ENCODE assay signal across 8 cellular contexts in genomic region chr20:31738729-31739549, GRCh38. TPM values are rescaled to one million over a fixed set of nuclear protein-coding genes. Genes with fewer than 3 reads are reported as not detected.
DNase-seq lines count a peak whose midpoint lies in the region; ATAC-seq and TF ChIP-seq lines count a peak whose summit lies in the region.

A gene with protein sequence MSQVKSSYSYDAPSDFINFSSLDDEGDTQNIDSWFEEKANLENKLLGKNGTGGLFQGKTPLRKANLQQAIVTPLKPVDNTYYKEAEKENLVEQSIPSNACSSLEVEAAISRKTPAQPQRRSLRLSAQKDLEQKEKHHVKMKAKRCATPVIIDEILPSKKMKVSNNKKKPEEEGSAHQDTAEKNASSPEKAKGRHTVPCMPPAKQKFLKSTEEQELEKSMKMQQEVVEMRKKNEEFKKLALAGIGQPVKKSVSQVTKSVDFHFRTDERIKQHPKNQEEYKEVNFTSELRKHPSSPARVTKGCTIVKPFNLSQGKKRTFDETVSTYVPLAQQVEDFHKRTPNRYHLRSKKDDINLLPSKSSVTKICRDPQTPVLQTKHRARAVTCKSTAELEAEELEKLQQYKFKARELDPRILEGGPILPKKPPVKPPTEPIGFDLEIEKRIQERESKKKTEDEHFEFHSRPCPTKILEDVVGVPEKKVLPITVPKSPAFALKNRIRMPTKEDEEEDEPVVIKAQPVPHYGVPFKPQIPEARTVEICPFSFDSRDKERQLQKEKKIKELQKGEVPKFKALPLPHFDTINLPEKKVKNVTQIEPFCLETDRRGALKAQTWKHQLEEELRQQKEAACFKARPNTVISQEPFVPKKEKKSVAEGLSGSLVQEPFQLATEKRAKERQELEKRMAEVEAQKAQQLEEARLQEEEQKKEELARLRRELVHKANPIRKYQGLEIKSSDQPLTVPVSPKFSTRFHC (plus strand): TSS chr20:31739290. CDS start chr20:31757477, 18,187 bp downstream.

- H3K27ac Mint-ChIP-seq in CD4-positive, alpha-beta memory T cell = no peak within 1 kb of the TSS

- DNase-seq in CD4-positive, alpha-beta memory T cell = peak; percentile 72 to 75 (median 73)
- DNase-seq in NCI-H748 treated with DMSO at 0.1 percent for 48 hours (lab: John Stamatoyannopoulos, UW) = peak; percentile 95
- DNase-seq in activated CD4-positive, alpha-beta T cell treated with anti-CD3 and anti-CD28 coated beads, Interleukin-2, amount 50 U/mL, for 24 hours (ENCODE audit: low read depth in 1 of 2, low spot score in 1 of 2) = peak; percentile 65 to 89
- peak; percentile 95 to 98 (median 97) for DNase-seq in dorsolateral prefrontal cortex
- DNase-seq in stimulated activated CD4-positive, alpha-beta T cell treated with anti-CD3 and anti-CD28 coated beads, Interleukin-4, amount 100 ng/mL, for 24 hours = peak; percentile 91

- POLR2A ChIA-PET in CD4-positive, alpha-beta memory T cell (lab: Charles Lee; ENCODE audit: partially characterized antibody) = interaction anchor here (0.6 to 2.5 kb wide), 6 partner anchors 15 to 77 kb away, joined by 3 to 16 read pairs (median 4); partner anchors contain the start of gene BCL2L1

- ATAC-seq in GM19397 (IDR thresholded peaks at IDR 0.05; ENCODE audit: unreplicated experiment) = peak; percentile 96
- peak; percentile 82 for ATAC-seq in HG03565 (IDR thresholded peaks at IDR 0.05; ENCODE audit: unreplicated experiment)

- no peaks in the 10 kb centered on the region for H3K9me3 ChIP-seq in CD4-positive, alpha-beta memory T cell (ENCODE audit: control insufficient read depth in 1 of 2, low read length in 2 of 2)
- no peaks in the 10 kb centered on the region for H3K9me3 ChIP-seq in liver (ENCODE audit: control insufficient read depth in 4 of 4, low read length in 3 of 4)

- peak in 33 of 56 donors; percentile 5 to 52 (median 27) for TF ChIP-seq CTCF in dorsolateral prefrontal cortex (IDR thresholded peaks at IDR 0.05 in 54 of 56, conservative IDR thresholded peaks at IDR 0.05 in 2 of 56; ENCODE audit: low read depth in 1 of 56, partially characterized antibody in 56 of 56)
- no peak for TF ChIP-seq CTCF in liver (IDR thresholded peaks at IDR 0.05; ENCODE audit: low read depth, low read length, missing input control)

- CTCF ChIA-PET in CD4-positive, alpha-beta memory T cell (lab: Charles Lee; ENCODE audit: partially characterized antibody) = interaction anchor here (1.0 to 2.7 kb wide), 4 partner anchors 10 to 77 kb away, joined by 3 to 29 read pairs (median 4); partner anchors contain the start of gene BCL2L1

- H3K27ac ChIP-seq in CD4-positive, alpha-beta memory T cell (ENCODE audit: low read depth, low read length) = peak within 1 kb of the TSS; percentile 38
- H3K27ac ChIP-seq in dorsolateral prefrontal cortex (peak within 1 kb of the TSS in 52 of 59 donors; percentile 11 to 87 (median 66)), liver (ENCODE audit: low read depth in 1 of 2, low read length in 2 of 2) (peak within 1 kb of the TSS; percentile 67 to 83)

- H3K36me3 Mint-ChIP-seq in CD4-positive, alpha-beta memory T cell = no peaks in the 10 kb centered on the region

- peak within 1 kb of the TSS; percentile 86 to 92 for H3K9ac ChIP-seq in liver (ENCODE audit: low read depth in 1 of 2, low read length in 2 of 2)

- H3K4me3 ChIP-seq in CD4-positive, alpha-beta memory T cell (ENCODE audit: low read length in 2 of 2) = peak within 1 kb of the TSS; percentile 38 to 72
- H3K4me3 ChIP-seq in dorsolateral prefrontal cortex (peak within 1 kb of the TSS; percentile 56 to 94 (median 81)), liver (ENCODE audit: low read depth in 1 of 3, low read length in 3 of 3) (peak within 1 kb of the TSS; percentile 60 to 98 (median 71))

- no peaks in the 10 kb centered on the region for H3K27me3 Mint-ChIP-seq in CD4-positive, alpha-beta memory T cell

- TF ChIP-seq RAD21 in liver (IDR thresholded peaks at IDR 0.05) = peak in 1 of 2 donors; percentile 4

- H3K36me3 ChIP-seq in CD4-positive, alpha-beta memory T cell (ENCODE audit: insufficient read depth, low read length) = no peaks in the 10 kb centered on the region
- peaks cover 0 to 2% (median 0%) of the 10 kb centered on the region in 4 donors for H3K36me3 ChIP-seq in liver (ENCODE audit: control insufficient read depth in 4 of 4, insufficient read depth in 3 of 4, low read depth in 1 of 4, low read length in 3 of 4)

- under 1% methylated on average over 54 of the region's 54 CpGs for WGBS in liver

- H3K9me3 Mint-ChIP-seq in CD4-positive, alpha-beta memory T cell = no peaks in the 10 kb centered on the region

- peaks cover 0 to 4% (median 0%) of the 10 kb centered on the region in 4 donors for H3K4me1 Mint-ChIP-seq in CD4-positive, alpha-beta memory T cell

- H3K4me1 ChIP-seq in CD4-positive, alpha-beta memory T cell (ENCODE audit: insufficient read depth, low read length) = peaks cover 19% of the 10 kb centered on the region
- H3K4me1 ChIP-seq in liver (ENCODE audit: control insufficient read depth in 4 of 4, insufficient read depth in 4 of 4, low read length in 3 of 4) = peaks cover 2 to 13% (median 6%) of the 10 kb centered on the region in 4 donors

- no peaks in the 10 kb centered on the region for H3K27me3 ChIP-seq in CD4-positive, alpha-beta memory T cell (ENCODE audit: insufficient read depth, low read length)
- H3K27me3 ChIP-seq in dorsolateral prefrontal cortex (no peaks in the 10 kb centered on the region), liver (ENCODE audit: control insufficient read depth in 4 of 4, insufficient read depth in 4 of 4, low read length in 3 of 4) (no peaks in the 10 kb centered on the region)

- H3K4me3 Mint-ChIP-seq in CD4-positive, alpha-beta memory T cell = no peak within 1 kb of the TSS

- intact Hi-C loops in CD4-positive, alpha-beta memory T cell (cut with micrococcal nuclease) = loop anchor here (1.0 kb wide), 1 partner anchor 16 kb away; no protein-coding TSS in a partner anchor
- intact Hi-C loops in dorsolateral prefrontal cortex (cut with DNase I) = loop anchor here in 1 of 2 donors (2.0 kb wide), 1 partner anchor 14 kb away; no protein-coding TSS in a partner anchor

TF ChIP-seq in liver, 16 proteins besides CTCF, POLR2A, EP300 and RAD21 (continues in another document):
- TF ChIP-seq NR2F2 (IDR thresholded peaks at IDR 0.05) = no peak
- peak in 1 of 2 donors; percentile 36 for TF ChIP-seq HNF4A (conservative IDR thresholded peaks at IDR 0.05)
- no peak for TF ChIP-seq FOXA1 (IDR thresholded peaks at IDR 0.05)
- no peak for TF ChIP-seq EGR1 (IDR thresholded peaks at IDR 0.05; ENCODE audit: low read depth in 2 of 2)
- TF ChIP-seq, protein P1, sequence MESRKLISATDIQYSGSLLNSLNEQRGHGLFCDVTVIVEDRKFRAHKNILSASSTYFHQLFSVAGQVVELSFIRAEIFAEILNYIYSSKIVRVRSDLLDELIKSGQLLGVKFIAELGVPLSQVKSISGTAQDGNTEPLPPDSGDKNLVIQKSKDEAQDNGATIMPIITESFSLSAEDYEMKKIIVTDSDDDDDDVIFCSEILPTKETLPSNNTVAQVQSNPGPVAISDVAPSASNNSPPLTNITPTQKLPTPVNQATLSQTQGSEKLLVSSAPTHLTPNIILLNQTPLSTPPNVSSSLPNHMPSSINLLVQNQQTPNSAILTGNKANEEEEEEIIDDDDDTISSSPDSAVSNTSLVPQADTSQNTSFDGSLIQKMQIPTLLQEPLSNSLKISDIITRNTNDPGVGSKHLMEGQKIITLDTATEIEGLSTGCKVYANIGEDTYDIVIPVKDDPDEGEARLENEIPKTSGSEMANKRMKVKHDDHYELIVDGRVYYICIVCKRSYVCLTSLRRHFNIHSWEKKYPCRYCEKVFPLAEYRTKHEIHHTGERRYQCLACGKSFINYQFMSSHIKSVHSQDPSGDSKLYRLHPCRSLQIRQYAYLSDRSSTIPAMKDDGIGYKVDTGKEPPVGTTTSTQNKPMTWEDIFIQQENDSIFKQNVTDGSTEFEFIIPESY (IDR thresholded peaks at IDR 0.05) = peak; percentile 33
- peak; percentile 61 to 67 for TF ChIP-seq RXRA (IDR thresholded peaks at IDR 0.05)
- no peak for TF ChIP-seq MAX (IDR thresholded peaks at IDR 0.05)
- peak; percentile 80 for TF ChIP-seq SP1 (IDR thresholded peaks at IDR 0.05)
- TF ChIP-seq, protein P2, sequence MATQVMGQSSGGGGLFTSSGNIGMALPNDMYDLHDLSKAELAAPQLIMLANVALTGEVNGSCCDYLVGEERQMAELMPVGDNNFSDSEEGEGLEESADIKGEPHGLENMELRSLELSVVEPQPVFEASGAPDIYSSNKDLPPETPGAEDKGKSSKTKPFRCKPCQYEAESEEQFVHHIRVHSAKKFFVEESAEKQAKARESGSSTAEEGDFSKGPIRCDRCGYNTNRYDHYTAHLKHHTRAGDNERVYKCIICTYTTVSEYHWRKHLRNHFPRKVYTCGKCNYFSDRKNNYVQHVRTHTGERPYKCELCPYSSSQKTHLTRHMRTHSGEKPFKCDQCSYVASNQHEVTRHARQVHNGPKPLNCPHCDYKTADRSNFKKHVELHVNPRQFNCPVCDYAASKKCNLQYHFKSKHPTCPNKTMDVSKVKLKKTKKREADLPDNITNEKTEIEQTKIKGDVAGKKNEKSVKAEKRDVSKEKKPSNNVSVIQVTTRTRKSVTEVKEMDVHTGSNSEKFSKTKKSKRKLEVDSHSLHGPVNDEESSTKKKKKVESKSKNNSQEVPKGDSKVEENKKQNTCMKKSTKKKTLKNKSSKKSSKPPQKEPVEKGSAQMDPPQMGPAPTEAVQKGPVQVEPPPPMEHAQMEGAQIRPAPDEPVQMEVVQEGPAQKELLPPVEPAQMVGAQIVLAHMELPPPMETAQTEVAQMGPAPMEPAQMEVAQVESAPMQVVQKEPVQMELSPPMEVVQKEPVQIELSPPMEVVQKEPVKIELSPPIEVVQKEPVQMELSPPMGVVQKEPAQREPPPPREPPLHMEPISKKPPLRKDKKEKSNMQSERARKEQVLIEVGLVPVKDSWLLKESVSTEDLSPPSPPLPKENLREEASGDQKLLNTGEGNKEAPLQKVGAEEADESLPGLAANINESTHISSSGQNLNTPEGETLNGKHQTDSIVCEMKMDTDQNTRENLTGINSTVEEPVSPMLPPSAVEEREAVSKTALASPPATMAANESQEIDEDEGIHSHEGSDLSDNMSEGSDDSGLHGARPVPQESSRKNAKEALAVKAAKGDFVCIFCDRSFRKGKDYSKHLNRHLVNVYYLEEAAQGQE (IDR thresholded peaks at IDR 0.05) = peak; percentile 25
- TF ChIP-seq, protein P3, sequence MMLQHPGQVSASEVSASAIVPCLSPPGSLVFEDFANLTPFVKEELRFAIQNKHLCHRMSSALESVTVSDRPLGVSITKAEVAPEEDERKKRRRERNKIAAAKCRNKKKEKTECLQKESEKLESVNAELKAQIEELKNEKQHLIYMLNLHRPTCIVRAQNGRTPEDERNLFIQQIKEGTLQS (IDR thresholded peaks at IDR 0.05) = no peak
- no peak for TF ChIP-seq HNF4G (IDR thresholded peaks at IDR 0.05)
- peak; percentile 66 for TF ChIP-seq TAF1 (conservative IDR thresholded peaks at IDR 0.05)

RNA-seq across cellular contexts. Expression of the gene that starts here (rescaled TPM):
- total RNA-seq in CD4-positive, alpha-beta memory T cell = under 1 TPM; 0.30 to 0.44 TPM
- under 1 TPM; 0.76 to 0.85 TPM for polyA plus RNA-seq in CD4-positive, alpha-beta memory T cell
- total RNA-seq in dorsolateral prefrontal cortex (1 to 10 TPM; 1.1 to 4.1 (median 2.6) TPM), liver (10 to 100 TPM in 1 of 2 donors, 1 to 10 TPM in 1; 1.3 to 40.8 TPM)
- 1 to 10 TPM; 1.1 to 3.6 TPM for polyA plus RNA-seq in liver

Comparison
In these comparisons a context has a peak if more than half of its experiments do, and no peak if none do; other contexts are left out.
1. Peak in every context shown above with its lines: DNase-seq, ATAC-seq, H3K4me3 ChIP-seq and H3K27ac ChIP-seq.
2. Peak in DNase-seq, H3K4me3 ChIP-seq and H3K27ac ChIP-seq in CD4-positive, alpha-beta memory T cell; RNA of the gene not detected or under 1 TPM.